1 cellular context compared by ENCODE assay signal in genomic region chr20:36298795-36299339, GRCh38.
TF ChIP-seq lines count a peak whose summit lies in the region.

No MANE protein-coding gene starts in this region.

TF ChIP-seq in IMR-90, 13 proteins besides CTCF, POLR2A, EP300 and RAD21:
- TF ChIP-seq FOS (IDR thresholded peaks at IDR 0.05; ENCODE audit: low read depth, low read length): no peak
- no peak for TF ChIP-seq RCOR1 (IDR thresholded peaks at IDR 0.05; ENCODE audit: insufficient replicate concordance, low read length)
- no peak for TF ChIP-seq MAZ (IDR thresholded peaks at IDR 0.05; ENCODE audit: borderline replicate concordance, low read depth, low read length)
- no peak for TF ChIP-seq USF2 (IDR thresholded peaks at IDR 0.05; ENCODE audit: low read depth, low read length)
- TF ChIP-seq NFE2L2 (IDR thresholded peaks at IDR 0.05; ENCODE audit: low read depth, low read length): no peak
